ENCODE assay signal across 10 cellular contexts in the genomic region with DNA sequence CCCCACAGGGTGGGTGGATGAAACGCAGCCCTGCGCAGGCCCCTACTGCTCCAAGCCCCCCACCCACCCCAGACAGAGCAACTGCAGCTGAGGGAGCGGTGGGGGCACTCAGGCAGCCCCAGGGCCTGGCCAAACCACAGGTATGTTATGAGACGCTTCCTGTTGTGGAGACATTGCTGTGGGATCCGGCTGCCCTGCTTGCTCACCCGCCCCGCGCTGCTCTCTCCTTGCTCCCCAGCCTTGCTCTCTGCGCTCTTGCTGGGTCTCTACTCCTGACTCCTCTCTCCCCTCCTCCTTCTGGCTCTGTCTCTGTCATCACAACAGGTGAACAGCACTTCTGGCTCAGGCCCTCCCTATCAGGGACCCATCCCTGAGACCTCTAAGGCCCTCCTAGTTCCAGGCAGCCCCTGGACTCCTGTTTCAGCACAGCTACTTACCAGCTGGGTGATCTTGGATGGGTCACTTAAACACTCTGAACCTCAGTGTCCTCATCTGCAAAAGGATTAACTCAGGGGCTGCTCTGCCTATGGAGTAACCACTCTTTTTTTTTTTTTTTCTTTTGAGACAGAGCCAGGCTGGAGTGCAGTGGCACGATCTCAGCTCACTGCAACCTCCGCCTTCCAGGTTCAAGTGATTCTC. TPM values are rescaled to one million over a fixed set of nuclear protein-coding genes. Genes with fewer than 3 reads are reported as not detected.
A peak's percentile ranks its signal among the peaks of the same experiment; 100 is the strongest.
DNase-seq lines count a peak whose midpoint lies in the region; ATAC-seq, FAIRE-seq and TF ChIP-seq lines count a peak whose summit lies in the region.
"Had no signal": no experiment of that assay in that cellular context is flagged by ENCODE, and none has a peak within 500 bp of the region (broad histone marks: within the 10 kb centered on the region; RNA-seq: fewer than 3 reads in every experiment).

No MANE protein-coding gene starts in this region.

- peaks cover 24% of the 10 kb centered on the region for H3K4me1 ChIP-seq in mammary epithelial cell (ENCODE audit: insufficient read depth, low read length)

- BruUV-seq in mammary epithelial cell (replicated peaks; lab: Mats Ljungman, UMichigan): no TSS peak

- no peak for TF ChIP-seq POLR2A in H54 (IDR thresholded peaks at IDR 0.05; ENCODE audit: low read depth, low read length)

- no peaks in the 10 kb centered on the region for H4K20me1 ChIP-seq in mammary epithelial cell (ENCODE audit: insufficient read depth, low read length)

- ATAC-seq in GM21390 (IDR thresholded peaks at IDR 0.05; ENCODE audit: unreplicated experiment) (no peak), GM19397 (IDR thresholded peaks at IDR 0.05; ENCODE audit: unreplicated experiment) (no peak), GM21526 (IDR thresholded peaks at IDR 0.05; ENCODE audit: low FRiP score, unreplicated experiment) (no peak)

- CTCF ChIA-PET in mammary epithelial cell (lab: Charles Lee; ENCODE audit: low non-redundant PET): no interaction called here

- H3K4me3 ChIP-seq in mammary epithelial cell (replicated peaks in 1 of 3; ENCODE audit: insufficient read depth in 1 of 3, low read depth in 2 of 3, low read length in 3 of 3): no peak overlapping the region
- H3K4me3 ChIP-seq: cardiac muscle cell had no signal

- peak overlapping the region; percentile 73 for H3K4me2 ChIP-seq in mammary epithelial cell (ENCODE audit: insufficient read depth, low read depth, low read length)

- H3K9ac ChIP-seq in mammary epithelial cell (ENCODE audit: insufficient read depth, low read length): no peak overlapping the region

- dilution Hi-C loops in mammary epithelial cell (cut with HindIII; ENCODE audit: low sequenced_read_pairs): no loop called here

- H3K36me3 ChIP-seq in mammary epithelial cell (ENCODE audit: insufficient read depth, low read length): no peaks in the 10 kb centered on the region
- H3K36me3 ChIP-seq: cardiac muscle cell had no signal

- no peak for FAIRE-seq in H54 (lab: Jason Lieb, UNC)

- H3K27me3 ChIP-seq in mammary epithelial cell (ENCODE audit: insufficient read depth, low read length): no peaks in the 10 kb centered on the region
- H3K27me3 ChIP-seq: cardiac muscle cell had no signal

- 26% methylated on average over 5 of the region's 11 CpGs for WGBS in mammary epithelial cell (ENCODE audit: low coverage, missing lambda C conversion rate)

- H2AFZ ChIP-seq in mammary epithelial cell (ENCODE audit: low read depth, low read length): peak overlapping the region; percentile 98

- peak; percentile 89 for DNase-seq in H54 (ENCODE audit: insufficient read length, low spot score)
- DNase-seq in SW480 (ENCODE audit: low spot score): peak; percentile 63
- peak; percentile 76 for DNase-seq in mammary epithelial cell
- DNase-seq in renal cortical epithelial cell (ENCODE audit: low read depth): peak; percentile 67
- DNase-seq in amygdala (lab: John Stamatoyannopoulos, UW): no peak
- DNase-seq: NCI-H146 had no signal

- H3K79me2 ChIP-seq in mammary epithelial cell (ENCODE audit: insufficient read depth, low read length): no peaks in the 10 kb centered on the region

- no peak for TF ChIP-seq CTCF in mammary epithelial cell (conservative IDR thresholded peaks at IDR 0.05 in 1 of 2, IDR thresholded peaks at IDR 0.05 in 1 of 2; ENCODE audit: extremely low read depth in 1 of 2, insufficient read depth in 1 of 2, low read depth in 1 of 2, low read length in 2 of 2)

- peak overlapping the region; percentile 39 for H3K27ac ChIP-seq in mammary epithelial cell (ENCODE audit: insufficient read depth, low read depth, low read length)
- H3K27ac ChIP-seq: cardiac muscle cell had no signal

- no peaks in the 10 kb centered on the region for H3K9me3 ChIP-seq in mammary epithelial cell (replicated peaks; ENCODE audit: insufficient read depth, low read length)

- intact Hi-C loops in mammary epithelial cell (cut with micrococcal nuclease): no loop called here

- in situ Hi-C loops in mammary epithelial cell (cut with MboI; ENCODE audit: low sequenced_read_pairs in 2 of 2): loop anchor here in 1 of 2 donors (10.0 kb wide), 2 partner anchors 76 to 176 kb away; no protein-coding TSS in a partner anchor

RNA-seq across cellular contexts. Expression of a gene that starts 15.9 kb away (rescaled TPM):
- total RNA-seq in mammary epithelial cell (10 to 100 TPM in 1 of 2 donors, under 1 TPM in 1; 0.94 to 13.3 TPM), renal cortical epithelial cell (0.69 and 2.7 TPM in 2 replicates)
- polyA plus RNA-seq in mammary epithelial cell: 0.28 TPM
- not detected for polyA minus RNA-seq in mammary epithelial cell

RNA-seq across cellular contexts. Expression of a gene that starts 20.5 kb away (rescaled TPM):
- 10 to 100 TPM; 33.7 to 34.3 TPM for total RNA-seq in mammary epithelial cell
- 50.7 TPM for polyA plus RNA-seq in mammary epithelial cell
- 8.3 TPM for polyA minus RNA-seq in mammary epithelial cell
- 46.9 and 68.1 TPM in 2 replicates for total RNA-seq in renal cortical epithelial cell

RNA-seq across cellular contexts. Expression of a gene that starts 25.3 kb away (rescaled TPM):
- not detected for total RNA-seq in mammary epithelial cell
- polyA plus RNA-seq in mammary epithelial cell: not detected
- polyA minus RNA-seq in mammary epithelial cell: not detected
- 0.35 and 1.4 TPM in 2 replicates for total RNA-seq in renal cortical epithelial cell

RNA-seq across cellular contexts. Expression of a gene that starts 40.1 kb away (rescaled TPM):
- 10 to 100 TPM; 73.2 to 96.5 TPM for total RNA-seq in mammary epithelial cell
- polyA plus RNA-seq in mammary epithelial cell: 107 TPM
- 41.7 TPM for polyA minus RNA-seq in mammary epithelial cell
- 89.6 and 158 TPM in 2 replicates for total RNA-seq in renal cortical epithelial cell

RNA-seq across cellular contexts. Expression of a gene that starts 46.8 kb away (rescaled TPM):
- total RNA-seq in mammary epithelial cell: 100 to 1,000 TPM in 1 of 2 donors, 10 to 100 TPM in 1; 99.4 to 331 TPM
- polyA plus RNA-seq in mammary epithelial cell: 129 TPM
- 116 TPM for polyA minus RNA-seq in mammary epithelial cell
- 87.9 and 149 TPM in 2 replicates for total RNA-seq in renal cortical epithelial cell

Comparison
In these comparisons a context has a peak if more than half of its experiments do, and no peak if none do; other contexts are left out.
1. DNase-seq: peak in H54 (single experiment), SW480 (single experiment), mammary epithelial cell (single experiment) and renal cortical epithelial cell (single experiment); none in amygdala (0 of 56).